Comparison of ENCODE assay signal across 8 cellular contexts in genomic region chr17:75394332-75394918, GRCh38. TPM values are rescaled to one million over a fixed set of nuclear protein-coding genes. Genes with fewer than 3 reads are reported as not detected.
A peak's percentile ranks its signal among the peaks of the same experiment; 100 is the strongest.
DNase-seq lines count a peak whose midpoint lies in the region; ATAC-seq, FAIRE-seq and TF ChIP-seq lines count a peak whose summit lies in the region.

No MANE protein-coding gene starts in this region.

- peaks cover 76% of the 10 kb centered on the region for H3K4me1 Mint-ChIP-seq in activated naive CD8-positive, alpha-beta T cell (ENCODE audit: low read depth)

- 7% methylated on average over 9 of the region's 9 CpGs for WGBS in tibial nerve, 2 donors

- no peak for FAIRE-seq in RCC 7860 (lab: Jason Lieb, UNC)
- FAIRE-seq in D721Med (lab: Jason Lieb, UNC), result no peak

- peak overlapping the region in 2 of 4 donors; percentile 45 to 89 for H3K27ac ChIP-seq in tibial nerve

- no peaks in the 10 kb centered on the region for H3K27me3 ChIP-seq in tibial nerve

- H3K9me3 ChIP-seq in tibial nerve, result no peaks in the 10 kb centered on the region

- TF ChIP-seq CTCF in tibial nerve (IDR thresholded peaks at IDR 0.05) (no peak), D721Med (IDR thresholded peaks at IDR 0.05; ENCODE audit: insufficient read depth, missing control alignments) (no peak)

- no peak for TF ChIP-seq POLR2A in tibial nerve (IDR thresholded peaks at IDR 0.05)

- H3K4me1 ChIP-seq in tibial nerve, result peaks cover 0 to 77% (median 33%) of the 10 kb centered on the region in 4 donors

- H3K36me3 Mint-ChIP-seq in activated naive CD8-positive, alpha-beta T cell, result peaks cover 2% of the 10 kb centered on the region

- H3K4me3 ChIP-seq in tibial nerve, result peak overlapping the region; percentile 47 to 63 (median 54)

- H3K9me3 Mint-ChIP-seq in activated naive CD8-positive, alpha-beta T cell (ENCODE audit: low read depth), result no peaks in the 10 kb centered on the region

- H3K27me3 Mint-ChIP-seq in activated naive CD8-positive, alpha-beta T cell, result no peaks in the 10 kb centered on the region

- H3K4me3 Mint-ChIP-seq in activated naive CD8-positive, alpha-beta T cell, result peak overlapping the region; percentile 94

- no peak for TF ChIP-seq EP300 in tibial nerve (IDR thresholded peaks at IDR 0.05)

- peak; percentile 64 for DNase-seq in DMS53 (lab: John Stamatoyannopoulos, UW)
- no peak for DNase-seq in left lobe of liver (ENCODE audit: low spot score)
- no peak for DNase-seq in tibial nerve (ENCODE audit: low spot score in 2 of 2)
- DNase-seq in RCC 7860 (ENCODE audit: low spot score), result no peak
- DNase-seq in OCI-M2 (lab: John Stamatoyannopoulos, UW; ENCODE audit: unreplicated experiment), result no peak
- DNase-seq in D721Med (ENCODE audit: insufficient read length, low spot score), result no peak

- ATAC-seq in HG03378 (IDR thresholded peaks at IDR 0.05; ENCODE audit: unreplicated experiment) (peak; percentile 12), left lobe of liver (peak; percentile 10)

- H3K27ac Mint-ChIP-seq in activated naive CD8-positive, alpha-beta T cell, result peak overlapping the region; percentile 47

- no peaks in the 10 kb centered on the region for H3K36me3 ChIP-seq in tibial nerve

RNA-seq across cellular contexts. Expression of gene GRB2, which starts 11.1 kb away (rescaled TPM):
- total RNA-seq in left lobe of liver (45.8 TPM), tibial nerve (100 to 1,000 TPM in 3 of 4 donors, 10 to 100 TPM in 1; 77.6 to 139 (median 133) TPM)
